ENCODE assay signal across 8 cellular contexts in genomic region chr19:40614595-40615411, GRCh38. TPM values are rescaled to one million over a fixed set of nuclear protein-coding genes. Genes with fewer than 3 reads are reported as not detected.
A peak's percentile ranks its signal among the peaks of the same experiment; 100 is the strongest.
DNase-seq lines count a peak whose midpoint lies in the region; ATAC-seq and TF ChIP-seq lines count a peak whose summit lies in the region.

No MANE protein-coding gene starts in this region.

- peak overlapping the region; percentile 85 for H3K4me3 ChIP-seq in CD8-positive, alpha-beta memory T cell (ENCODE audit: low read length)
- H3K4me3 ChIP-seq in colonic mucosa (peak overlapping the region; percentile 58), left lung (peak overlapping the region; percentile 35 to 54)

- CTCF ChIA-PET in CD8-positive, alpha-beta memory T cell (lab: Charles Lee) = interaction anchor here (0.6 to 7.3 kb wide), 4 partner anchors 12 to 530 kb away, joined by 3 to 58 read pairs (median 5); partner anchors contain the start of gene LTBP4

- intact Hi-C loops in colonic mucosa (cut with DNase I) (no loop called here), left lung (cut with DNase I) (no loop called here)

- H3K9me3 ChIP-seq in CD8-positive, alpha-beta memory T cell (ENCODE audit: low read length) = no peaks in the 10 kb centered on the region
- no peaks in the 10 kb centered on the region for H3K9me3 ChIP-seq in colonic mucosa
- H3K9me3 ChIP-seq in left lung = no peaks in the 10 kb centered on the region

- peak overlapping the region; percentile 84 to 96 for H3K9ac ChIP-seq in colonic mucosa (ENCODE audit: low read depth in 2 of 2, low read length in 2 of 2)

- peaks cover 8% of the 10 kb centered on the region for H3K36me3 ChIP-seq in CD8-positive, alpha-beta memory T cell (ENCODE audit: insufficient read depth, low read length)
- H3K36me3 ChIP-seq in colonic mucosa = no peaks in the 10 kb centered on the region
- H3K36me3 ChIP-seq in left lung = peaks cover 0 to 10% of the 10 kb centered on the region in 2 donors

- no peaks in the 10 kb centered on the region for H3K27me3 Mint-ChIP-seq in CD8-positive, alpha-beta memory T cell

- H3K4me1 ChIP-seq in CD8-positive, alpha-beta memory T cell (ENCODE audit: insufficient read depth, low read length) = peaks cover 35% of the 10 kb centered on the region
- peaks cover 8% of the 10 kb centered on the region for H3K4me1 ChIP-seq in colonic mucosa
- H3K4me1 ChIP-seq in left lung = peaks cover 6 to 43% of the 10 kb centered on the region in 2 donors

- no peak for TF ChIP-seq CTCF in colonic mucosa (IDR thresholded peaks at IDR 0.05)
- no peak for TF ChIP-seq CTCF in left lung (IDR thresholded peaks at IDR 0.05)

- H3K4me1 Mint-ChIP-seq in CD8-positive, alpha-beta memory T cell = peaks cover 37 to 58% (median 40%) of the 10 kb centered on the region in 3 donors

- H3K27ac Mint-ChIP-seq in CD8-positive, alpha-beta memory T cell = peak overlapping the region; percentile 80 to 97 (median 92)

- peak; percentile 44 for ATAC-seq in left lung

- POLR2A ChIA-PET in CD8-positive, alpha-beta memory T cell (lab: Charles Lee) = interaction anchor here (0.6 to 4.3 kb wide), 2 partner anchors 10 to 194 kb away, joined by 15 to 26 read pairs; no protein-coding TSS in a partner anchor

- peak overlapping the region; percentile 74 for H3K27ac ChIP-seq in CD8-positive, alpha-beta memory T cell (ENCODE audit: low read depth, low read length)
- peak overlapping the region; percentile 94 for H3K27ac ChIP-seq in colonic mucosa
- peak overlapping the region; percentile 37 to 48 for H3K27ac ChIP-seq in left lung

- no peaks in the 10 kb centered on the region for H3K9me3 Mint-ChIP-seq in CD8-positive, alpha-beta memory T cell

- DNase-seq in CD8-positive, alpha-beta memory T cell = peak in 4 of 5 donors; percentile 59 to 83 (median 74)
- DNase-seq in NAMALWA (ENCODE audit: low spot score) = peak; percentile 92
- peak; percentile 81 for DNase-seq in activated CD4-positive, CD25-positive, alpha-beta regulatory T cell treated with anti-CD3 and anti-CD28 coated beads, Interleukin-2, amount 50 U/mL, for 72 hours
- DNase-seq in colonic mucosa = peak; percentile 99
- peak; percentile 85 to 87 for DNase-seq in left lung
- peak; percentile 96 for DNase-seq in stimulated activated CD4-positive, alpha-beta T cell treated with anti-CD3 and anti-CD28 coated beads, TNF-alpha, amount 100 ng/mL, for 48 hours (ENCODE audit: low read depth in 3 of 3)
- DNase-seq in KG1 (lab: John Stamatoyannopoulos, UW) = no peak
- DNase-seq in DMS79 treated with DMSO at 0.1 percent for 48 hours (lab: John Stamatoyannopoulos, UW) = no peak

- peaks cover 6 to 28% (median 9%) of the 10 kb centered on the region in 3 donors for H3K36me3 Mint-ChIP-seq in CD8-positive, alpha-beta memory T cell

- H3K4me3 Mint-ChIP-seq in CD8-positive, alpha-beta memory T cell = peak overlapping the region; percentile 88 to 98 (median 94)

- no peaks in the 10 kb centered on the region for H3K27me3 ChIP-seq in CD8-positive, alpha-beta memory T cell (ENCODE audit: insufficient read depth, low read length, poor library complexity, severe bottlenecking)
- H3K27me3 ChIP-seq in colonic mucosa (no peaks in the 10 kb centered on the region), left lung (peaks cover 0 to 55% of the 10 kb centered on the region in 2 donors)

RNA-seq across cellular contexts. Expression of gene LTBP4, which starts 13.6 kb away (rescaled TPM):
- total RNA-seq in CD8-positive, alpha-beta memory T cell = 100 to 1,000 TPM; 103 to 111 TPM
- 40.0 TPM for polyA plus RNA-seq in CD8-positive, alpha-beta memory T cell
- total RNA-seq in colonic mucosa (100 to 1,000 TPM; 143 to 231 TPM), left lung (100 to 1,000 TPM; 151 to 181 TPM)

RNA-seq across cellular contexts. Expression of gene SHKBP1, which starts 38.1 kb away (rescaled TPM):
- 100 to 1,000 TPM; 103 to 104 TPM for total RNA-seq in CD8-positive, alpha-beta memory T cell
- polyA plus RNA-seq in CD8-positive, alpha-beta memory T cell = 159 TPM
- total RNA-seq in colonic mucosa (10 to 100 TPM; 53.6 to 87.8 TPM), left lung (100 to 1,000 TPM in 1 of 2 donors, 10 to 100 TPM in 1; 73.9 to 122 TPM)

Comparison
In these comparisons a context has a peak if more than half of its experiments do, and no peak if none do; other contexts are left out.
1. DNase-seq: peak in CD8-positive, alpha-beta memory T cell (4 of 5), NAMALWA (single experiment), activated CD4-positive, CD25-positive, alpha-beta regulatory T cell treated with anti-CD3 and anti-CD28 coated beads, Interleukin-2, amount 50 U/mL, for 72 hours (single experiment), colonic mucosa (single experiment), left lung (2 of 2) and stimulated activated CD4-positive, alpha-beta T cell treated with anti-CD3 and anti-CD28 coated beads, TNF-alpha, amount 100 ng/mL, for 48 hours (3 of 3); none in KG1 (single experiment) and DMS79 treated with DMSO at 0.1 percent for 48 hours (single experiment).
2. H3K27ac ChIP-seq: peak in every context shown above with its lines; median percentile 94 in colonic mucosa; 74 in CD8-positive, alpha-beta memory T cell; 42 in left lung.
3. Peak in every context shown above with its lines, with median percentiles within 50 percentile points of each other: H3K4me3 ChIP-seq.